ENCODE assay signal across 9 cellular contexts in genomic region chrX:46575991-46576392, GRCh38. TPM values are rescaled to one million over a fixed set of nuclear protein-coding genes. Genes with fewer than 3 reads are reported as not detected.
DNase-seq lines count a peak whose midpoint lies in the region; ATAC-seq, FAIRE-seq and TF ChIP-seq lines count a peak whose summit lies in the region.
"Had no signal": no experiment of that assay in that cellular context is flagged by ENCODE, and none has a peak within 500 bp of the region (broad histone marks: within the 10 kb centered on the region; RNA-seq: fewer than 3 reads in every experiment).

No MANE protein-coding gene starts in this region.

- ATAC-seq in GM12878 (no peak), lower lobe of right lung (no peak), pancreas (no peak), HG02763 (IDR thresholded peaks at IDR 0.05; ENCODE audit: unreplicated experiment) (no peak)

- H3K36me3 ChIP-seq in GM12878 (ENCODE audit: control insufficient read depth in 2 of 2, insufficient read depth in 2 of 2, low read length in 1 of 2) = no peaks in the 10 kb centered on the region; a peak in 1 of 4 replicates
- no peaks in the 10 kb centered on the region for H3K36me3 ChIP-seq in lower lobe of right lung
- no peaks in the 10 kb centered on the region for H3K36me3 ChIP-seq in pancreas

- no peak for TF ChIP-seq EP300 in GM12878 (IDR thresholded peaks at IDR 0.05; ENCODE audit: borderline replicate concordance in 1 of 2, control insufficient read depth in 1 of 2, low read depth in 2 of 2, low read length in 2 of 2)

- TSS peak; percentile 48 for BruUV-seq in GM12878 (replicated peaks; lab: Mats Ljungman, UMichigan)

- TF ChIP-seq CTCF in GM12878 (IDR thresholded peaks at IDR 0.05 in 2 of 3, conservative IDR thresholded peaks at IDR 0.05 in 1 of 3; ENCODE audit: control insufficient read depth in 2 of 3, extremely low read depth in 1 of 3, insufficient read depth in 1 of 3, low read depth in 3 of 3, low read length in 3 of 3) (no peak), lower lobe of right lung (IDR thresholded peaks at IDR 0.05) (no peak), pancreas (IDR thresholded peaks at IDR 0.05) (no peak)

- peak; percentile 20 for DNase-seq in AG20443 (ENCODE audit: low spot score)
- DNase-seq in HCEC 1CT = peak; percentile 26
- DNase-seq in GM12878 (ENCODE audit: low read depth, low spot score) = no peak
- no peak for DNase-seq in lower lobe of right lung
- no peak for DNase-seq in pancreas
- no peak for DNase-seq in cortex of kidney (lab: John Stamatoyannopoulos, UW)
- DNase-seq in RCC 7860 (ENCODE audit: low spot score) = no peak

- H3K9ac ChIP-seq in GM12878 (ENCODE audit: control insufficient read depth, insufficient read depth, low read length) = peak overlapping the region; percentile 61

- CTCF ChIA-PET in GM12878 (lab: Yijun Ruan, JAX) = interaction anchor here (1.0 to 4.2 kb wide), 9 partner anchors 11 to 773 kb away, joined by 3 to 19 read pairs (median 3); no protein-coding TSS in a partner anchor

- peaks cover 23% of the 10 kb centered on the region for H3K4me1 ChIP-seq in GM12878 (ENCODE audit: control insufficient read depth, insufficient read depth, low read length)
- no peaks in the 10 kb centered on the region for H3K4me1 ChIP-seq in lower lobe of right lung
- no peaks in the 10 kb centered on the region for H3K4me1 ChIP-seq in pancreas

- no peak for TF ChIP-seq RAD21 in GM12878 (IDR thresholded peaks at IDR 0.05; ENCODE audit: insufficient read depth, low read depth, low read length)

- TF ChIP-seq POLR2A in GM12878 (IDR thresholded peaks at IDR 0.05; ENCODE audit: low read depth, low read length) = no peak

- H2AFZ ChIP-seq in GM12878 (ENCODE audit: control insufficient read depth, low read depth, low read length) = no peak overlapping the region

- RAD21 ChIA-PET in GM12878 (lab: Charles Lee; ENCODE audit: unreplicated experiment) = interaction anchor here (0.8 to 4.4 kb wide), 5 partner anchors 12 to 77 kb away, joined by 3 to 22 read pairs (median 5); no protein-coding TSS in a partner anchor

- no peak for FAIRE-seq in GM12878 (lab: Jason Lieb, UNC)
- no peak for FAIRE-seq in pancreas (lab: Jason Lieb, UNC)
- no peak for FAIRE-seq in RCC 7860 (lab: Jason Lieb, UNC)
- FAIRE-seq: colon had no signal

- H3K27me3 ChIP-seq in GM12878 (replicated peaks in 1 of 2; ENCODE audit: control insufficient read depth in 2 of 2, insufficient read depth in 2 of 2, low read length in 1 of 2) = no peaks in the 10 kb centered on the region
- H3K27me3 ChIP-seq in lower lobe of right lung (ENCODE audit: low read depth) = no peaks in the 10 kb centered on the region
- H3K27me3 ChIP-seq in pancreas = no peaks in the 10 kb centered on the region

- no peaks in the 10 kb centered on the region for H4K20me1 ChIP-seq in GM12878 (ENCODE audit: control insufficient read depth, insufficient read depth)

- 16% methylated on average over 6 of the region's 6 CpGs for WGBS in GM12878 (ENCODE audit: insufficient coverage, insufficient replicate concordance, low lambda C conversion rate, missing lambda C conversion rate)
- WGBS in pancreas, 2 donors = 57 to 61% methylated on average over 6 of the region's 6 CpGs

- H3K9me3 ChIP-seq in GM12878 (replicated peaks; ENCODE audit: control insufficient read depth, insufficient read depth, low read length) (no peaks in the 10 kb centered on the region), lower lobe of right lung (no peaks in the 10 kb centered on the region), pancreas (no peaks in the 10 kb centered on the region)

- peak overlapping the region; percentile 69 for H3K4me3 ChIP-seq in GM12878
- peak overlapping the region; percentile 63 for H3K4me3 ChIP-seq in lower lobe of right lung
- peak overlapping the region in 1 of 4 donors; percentile 54 for H3K4me3 ChIP-seq in pancreas

- H3K27ac ChIP-seq in GM12878 (ENCODE audit: control insufficient read depth, insufficient read depth) (no peak overlapping the region), lower lobe of right lung (no peak overlapping the region), pancreas (no peak overlapping the region)

- H3K4me2 ChIP-seq in GM12878 (ENCODE audit: control insufficient read depth, insufficient read depth) = peak overlapping the region; percentile 75

- peaks cover 44% of the 10 kb centered on the region for H3K79me2 ChIP-seq in GM12878 (ENCODE audit: control insufficient read depth, insufficient read depth, low read length)

- in situ Hi-C loops in GM12878 (cut with MboI) = no loop called here

- intact Hi-C loops in GM12878 (cut with micrococcal nuclease; ENCODE audit: unreplicated experiment) = no loop called here
- intact Hi-C loops in lower lobe of right lung (cut with DNase I) = no loop called here
- intact Hi-C loops in pancreas (cut with DNase I) = no loop called here

- SMC1A ChIA-PET in GM12878 (lab: Charles Lee; ENCODE audit: uncharacterized antibody, unreplicated experiment) = interaction anchor here (0.7 to 2.2 kb wide), 9 partner anchors 11 to 167 kb away, joined by 3 to 8 read pairs (median 3); no protein-coding TSS in a partner anchor

- POLR2A ChIA-PET in GM12878 (lab: Charles Lee) = interaction anchor here (0.6 to 1.0 kb wide), 3 partner anchors 10 to 15 kb away, joined by 4 to 7 read pairs (median 5); no protein-coding TSS in a partner anchor

TF ChIP-seq in GM12878, 131 proteins besides CTCF, POLR2A, EP300 and RAD21 (continues in another document):
- TF ChIP-seq PAX8 (IDR thresholded peaks at IDR 0.05) (no peak), SMC3 (IDR thresholded peaks at IDR 0.05; ENCODE audit: borderline replicate concordance, low read length) (no peak), IKZF2 (IDR thresholded peaks at IDR 0.05) (0 out of 4 replicates have a peak, but pooled peaks of 1 of the 2 experiments have one; percentile 19), RAD51 (IDR thresholded peaks at IDR 0.05) (no peak)

RNA-seq across cellular contexts. Expression of gene CHST7, which starts 2.4 kb away (rescaled TPM):
- 19.0 and 21.7 TPM in 2 replicates for total RNA-seq in GM12878 (2013; cell fraction: nucleolus; rRNA removed)
- total RNA-seq in GM12878 (2014; rRNA removed) = 10.7 and 11.0 TPM in 2 replicates
- 1.8 and 2.0 TPM in 2 replicates for total RNA-seq in GM12878 (2014; rRNA removed; fragmentation: Illumina TruSeq; extraction: Trizol)
- 8.9 and 9.3 TPM in 2 replicates for total RNA-seq in GM12878 (2021)
- polyA plus RNA-seq in GM12878 (2011; ENCODE audit: low read depth) = 1.9 TPM
- 3.7 and 4.5 TPM in 2 replicates for polyA plus RNA-seq in GM12878 (2011; rRNA removed)
- polyA plus RNA-seq in GM12878 (2011; cell fraction: cytosol; rRNA removed) = 4.4 and 9.0 TPM in 2 replicates
- polyA plus RNA-seq in GM12878 (2011; cell fraction: nucleus; rRNA removed) = 4.8 and 7.7 TPM in 2 replicates
- 6.1 and 7.9 TPM in 2 replicates for polyA plus RNA-seq in GM12878 (2012)
- polyA plus RNA-seq in GM12878 (2014; fragmentation: Illumina TruSeq; extraction: Trizol) = 0.89 and 1.3 TPM in 2 replicates
- polyA plus RNA-seq in GM12878 (2014; fragmentation: Nextera tagmentation; extraction: Ambion mirVana) = 1 to 10 TPM in 1 of 2 experiments, under 1 TPM in 1; 0.58 to 1.7 TPM
- 6.3 and 9.3 TPM in 2 replicates for polyA plus RNA-seq in GM12878 (2014; rRNA removed)
- 1 to 10 TPM; 7.4 to 8.9 TPM for polyA plus RNA-seq in GM12878 (2016; fragmentation: Nextera tagmentation; extraction: Ambion mirVana)
- 3.3 and 3.4 TPM in 2 replicates for polyA minus RNA-seq in GM12878 (2011; rRNA and poly(A)+ RNA removed)
- polyA minus RNA-seq in GM12878 (2011; cell fraction: cytosol; rRNA and poly(A)+ RNA removed) = 4.3 and 5.1 TPM in 2 replicates
- 8.1 and 15.2 TPM in 2 replicates for polyA minus RNA-seq in GM12878 (2011; cell fraction: nucleus; rRNA and poly(A)+ RNA removed)
- 7.4 TPM for total RNA-seq in lower lobe of right lung
- 1 to 10 TPM in 4 of 6 donors, under 1 TPM in 2; 0.65 to 2.1 (median 1.1) TPM for total RNA-seq in pancreas
- 1 to 10 TPM in 1 of 2 donors, under 1 TPM in 1; 0.72 to 1.5 TPM for polyA plus RNA-seq in pancreas

RNA-seq across cellular contexts. Expression of gene ZNF674, which starts 30.8 kb away (rescaled TPM):
- total RNA-seq in GM12878 (2013; cell fraction: nucleolus; rRNA removed) = 10.0 and 12.3 TPM in 2 replicates
- total RNA-seq in GM12878 (2014; rRNA removed) (1.8 and 2.1 TPM in 2 replicates), GM12878 (2014; rRNA removed; fragmentation: Illumina TruSeq; extraction: Trizol) (2.7 and 3.7 TPM in 2 replicates), GM12878 (2021) (2.7 and 3.3 TPM in 2 replicates), lower lobe of right lung (5.6 TPM), pancreas (1 to 10 TPM; 1.1 to 2.8 (median 1.6) TPM)
- polyA plus RNA-seq in GM12878 (2011; ENCODE audit: low read depth) = 1.2 TPM
- polyA plus RNA-seq in GM12878 (2011; rRNA removed) (2.8 and 3.0 TPM in 2 replicates), GM12878 (2014; fragmentation: Illumina TruSeq; extraction: Trizol) (1.8 and 2.1 TPM in 2 replicates), GM12878 (2014; fragmentation: Nextera tagmentation; extraction: Ambion mirVana) (1 to 10 TPM; 1.0 to 1.2 TPM), GM12878 (2014; rRNA removed) (1.2 and 1.8 TPM in 2 replicates), GM12878 (2016; fragmentation: Nextera tagmentation; extraction: Ambion mirVana) (1 to 10 TPM; 1.1 to 1.5 TPM), pancreas (1 to 10 TPM in 1 of 2 donors, under 1 TPM in 1; 0.80 to 1.1 TPM)
- polyA plus RNA-seq in GM12878 (2011; cell fraction: cytosol; rRNA removed) = 1.8 and 2.1 TPM in 2 replicates
- 1.5 and 1.8 TPM in 2 replicates for polyA plus RNA-seq in GM12878 (2011; cell fraction: nucleus; rRNA removed)
- 1.3 and 1.7 TPM in 2 replicates for polyA plus RNA-seq in GM12878 (2012)
- polyA minus RNA-seq in GM12878 (2011; rRNA and poly(A)+ RNA removed) = 3.1 and 3.7 TPM in 2 replicates
- polyA minus RNA-seq in GM12878 (2011; cell fraction: cytosol; rRNA and poly(A)+ RNA removed) = 1.8 TPM in 1 of 2 replicates, not detected in the other
- polyA minus RNA-seq in GM12878 (2011; cell fraction: nucleus; rRNA and poly(A)+ RNA removed) = 1.7 and 4.5 TPM in 2 replicates

Comparison
In these comparisons a context has a peak if more than half of its experiments do, and no peak if none do; other contexts are left out.
1. DNase-seq: peak in AG20443 (single experiment) and HCEC 1CT (single experiment); none in GM12878 (single experiment), lower lobe of right lung (single experiment), pancreas (0 of 6), cortex of kidney (single experiment) and RCC 7860 (single experiment).